In genomic region chr17:41784207-41784744, GRCh38 we compare ENCODE assay signal across 6 cellular contexts. TPM values are rescaled to one million over a fixed set of nuclear protein-coding genes. Genes with fewer than 3 reads are reported as not detected.
A peak's percentile ranks its signal among the peaks of the same experiment; 100 is the strongest.
DNase-seq lines count a peak whose midpoint lies in the region; ATAC-seq and TF ChIP-seq lines count a peak whose summit lies in the region.

No MANE protein-coding gene starts in this region.

- no peaks in the 10 kb centered on the region for H3K9me3 ChIP-seq in upper lobe of left lung

- H3K9me3 Mint-ChIP-seq in activated naive CD4-positive, alpha-beta T cell treated with anti-CD3 and anti-CD28 coated beads for 36 hours, result no peaks in the 10 kb centered on the region

- H3K4me3 ChIP-seq in upper lobe of left lung, result peak overlapping the region in 3 of 4 donors; percentile 63 to 80 (median 75)

- CTCF ChIA-PET in activated naive CD4-positive, alpha-beta T cell treated with anti-CD3 and anti-CD28 coated beads for 36 hours (lab: Charles Lee), result interaction anchor here (0.6 kb wide), 1 partner anchor 34 kb away, joined by 3 read pairs; no protein-coding TSS in a partner anchor

- 17 to 33% methylated on average over 3 to 6 of the region's 6 CpGs for WGBS in upper lobe of left lung, 2 donors

- TF ChIP-seq EP300 in upper lobe of left lung (IDR thresholded peaks at IDR 0.05), result no peak

- peaks cover 49 to 81% (median 66%) of the 10 kb centered on the region in 4 donors for H3K4me1 ChIP-seq in upper lobe of left lung

- DNase-seq in SKM-1 treated with dmso at 0.1 percent for 144 hours (lab: John Stamatoyannopoulos, UW; ENCODE audit: unreplicated experiment), result peak; percentile 50
- no peak for DNase-seq in SKM-1 (lab: John Stamatoyannopoulos, UW; ENCODE audit: unreplicated experiment)
- DNase-seq in glomerular visceral epithelial cell (ENCODE audit: extremely low spot score), result peak; percentile 80
- peak in 1 of 2 donors; percentile 60 for DNase-seq in upper lobe of left lung
- no peak for DNase-seq in activated naive CD4-positive, alpha-beta T cell treated with anti-CD3 and anti-CD28 coated beads for 36 hours
- no peak for DNase-seq in NCI-H748 (lab: John Stamatoyannopoulos, UW; ENCODE audit: unreplicated experiment)

- H3K4me1 Mint-ChIP-seq in activated naive CD4-positive, alpha-beta T cell treated with anti-CD3 and anti-CD28 coated beads for 36 hours (ENCODE audit: low read depth), result peaks cover 21% of the 10 kb centered on the region

- H3K27ac ChIP-seq in upper lobe of left lung, result peak overlapping the region; percentile 91 to 96 (median 92)

- no peak for TF ChIP-seq CTCF in upper lobe of left lung (IDR thresholded peaks at IDR 0.05)

- no peak overlapping the region for H3K27ac Mint-ChIP-seq in activated naive CD4-positive, alpha-beta T cell treated with anti-CD3 and anti-CD28 coated beads for 36 hours

- no peak overlapping the region for H3K4me3 Mint-ChIP-seq in activated naive CD4-positive, alpha-beta T cell treated with anti-CD3 and anti-CD28 coated beads for 36 hours

- no peaks in the 10 kb centered on the region for H3K36me3 Mint-ChIP-seq in activated naive CD4-positive, alpha-beta T cell treated with anti-CD3 and anti-CD28 coated beads for 36 hours (ENCODE audit: low read depth)

- intact Hi-C loops in activated naive CD4-positive, alpha-beta T cell treated with anti-CD3 and anti-CD28 coated beads for 36 hours (cut with micrococcal nuclease), result no loop called here

- H3K36me3 ChIP-seq in upper lobe of left lung, result no peaks in the 10 kb centered on the region

- no peaks in the 10 kb centered on the region for H3K27me3 ChIP-seq in upper lobe of left lung

- H3K27me3 Mint-ChIP-seq in activated naive CD4-positive, alpha-beta T cell treated with anti-CD3 and anti-CD28 coated beads for 36 hours (ENCODE audit: low read depth), result peaks cover 23% of the 10 kb centered on the region

- ATAC-seq in upper lobe of left lung (ENCODE audit: low FRiP score in 2 of 2), result no peak

- TF ChIP-seq POLR2A in upper lobe of left lung (IDR thresholded peaks at IDR 0.05), result no peak

RNA-seq across cellular contexts. Expression of gene JUP, which starts 2.2 kb away (rescaled TPM):
- 100 to 1,000 TPM; 120 to 241 (median 143) TPM for total RNA-seq in upper lobe of left lung
- total RNA-seq in activated naive CD4-positive, alpha-beta T cell treated with anti-CD3 and anti-CD28 coated beads for 36 hours, result under 1 TPM; 0.27 to 0.33 TPM

RNA-seq across cellular contexts. Expression of gene P3H4, which starts 27.5 kb away (rescaled TPM):
- 10 to 100 TPM in 2 of 6 donors, 1 to 10 TPM in 4; 5.8 to 26.2 (median 8.9) TPM for total RNA-seq in upper lobe of left lung
- total RNA-seq in activated naive CD4-positive, alpha-beta T cell treated with anti-CD3 and anti-CD28 coated beads for 36 hours, result 1 to 10 TPM; 1.2 to 1.5 TPM

RNA-seq across cellular contexts. Expression of gene FKBP10, which starts 28.5 kb away (rescaled TPM):
- 10 to 100 TPM in 5 of 6 donors, 1 to 10 TPM in 1; 8.9 to 59.7 (median 29.3) TPM for total RNA-seq in upper lobe of left lung
- total RNA-seq in activated naive CD4-positive, alpha-beta T cell treated with anti-CD3 and anti-CD28 coated beads for 36 hours, result under 1 TPM in 1 of 2 experiments, not detected in 1; 0.36 TPM

RNA-seq across cellular contexts. Expression of gene HAP1, which starts 49.8 kb away (rescaled TPM):
- total RNA-seq in upper lobe of left lung, result 1 to 10 TPM in 1 of 6 donors, under 1 TPM in 3, not detected in 2; 0.14 to 1.0 (median 0.59) TPM
- not detected for total RNA-seq in activated naive CD4-positive, alpha-beta T cell treated with anti-CD3 and anti-CD28 coated beads for 36 hours

RNA-seq across cellular contexts. Expression of gene NT5C3B, which starts 51.8 kb away (rescaled TPM):
- 10 to 100 TPM; 35.1 to 61.8 (median 37.5) TPM for total RNA-seq in upper lobe of left lung
- total RNA-seq in activated naive CD4-positive, alpha-beta T cell treated with anti-CD3 and anti-CD28 coated beads for 36 hours, result 10 to 100 TPM; 25.9 to 28.1 TPM

Comparison
In these comparisons a context has a peak if more than half of its experiments do, and no peak if none do; other contexts are left out.
1. DNase-seq: peak in SKM-1 treated with dmso at 0.1 percent for 144 hours (single experiment) and glomerular visceral epithelial cell (single experiment); none in SKM-1 (single experiment), activated naive CD4-positive, alpha-beta T cell treated with anti-CD3 and anti-CD28 coated beads for 36 hours (single experiment) and NCI-H748 (single experiment).
2. RNA of gene JUP, which starts 2.2 kb away (total RNA-seq): 120 to 241 TPM in upper lobe of left lung; 0.27 to 0.33 TPM in activated naive CD4-positive, alpha-beta T cell treated with anti-CD3 and anti-CD28 coated beads for 36 hours; every median in the first group is over 10 times any median in the second.
3. RNA of gene FKBP10, which starts 28.5 kb away (total RNA-seq): 8.9 to 59.7 TPM in upper lobe of left lung; 0.36 TPM in activated naive CD4-positive, alpha-beta T cell treated with anti-CD3 and anti-CD28 coated beads for 36 hours; every median in the first group is over 4 times any median in the second.